18 cellular contexts compared by ENCODE assay signal in genomic region chr15:39852237-39852636, GRCh38.
DNase-seq lines count a peak whose midpoint lies in the region; ATAC-seq and TF ChIP-seq lines count a peak whose summit lies in the region.
"Had no signal": no experiment of that assay in that cellular context is flagged by ENCODE, and none has a peak within 500 bp of the region (broad histone marks: within the 10 kb centered on the region; RNA-seq: fewer than 3 reads in every experiment).

No MANE protein-coding gene starts in this region.

- H3K4me3 ChIP-seq in heart left ventricle = no peak overlapping the region
- H3K4me3 ChIP-seq: A549, psoas muscle had no signal

- no peaks in the 10 kb centered on the region for H3K9me3 ChIP-seq in heart left ventricle
- H3K9me3 ChIP-seq: A549, psoas muscle had no signal

- TF ChIP-seq POLR2A in heart left ventricle (IDR thresholded peaks at IDR 0.05) = no peak

- intact Hi-C loops in left cardiac atrium (cut with DNase I) = loop anchor here in 1 of 2 donors (10.0 kb wide), 1 partner anchor 47 kb away; no protein-coding TSS in a partner anchor
- intact Hi-C loops in heart left ventricle (cut with DNase I) = no loop called here

- H3K36me3 Mint-ChIP-seq in brain = no peaks in the 10 kb centered on the region

- H3K27me3 Mint-ChIP-seq in brain = no peaks in the 10 kb centered on the region

- no peak overlapping the region for H3K27ac ChIP-seq in heart left ventricle
- H3K27ac ChIP-seq: A549, psoas muscle had no signal

- no peak for DNase-seq in left cardiac atrium
- no peak for DNase-seq in heart left ventricle
- DNase-seq in iris pigment epithelial cell (ENCODE audit: low read depth) = peak; percentile 87
- DNase-seq in NCI-H1436 treated with DMSO at 0.1 percent for 48 hours (lab: John Stamatoyannopoulos, UW) = no peak
- DNase-seq in activated naive CD4-positive, alpha-beta T cell (lab: John Stamatoyannopoulos, UW) = no peak
- no peak for DNase-seq in DMS53 (lab: John Stamatoyannopoulos, UW)
- DNase-seq in DMS53 treated with DMSO at 0.1 percent for 48 hours (lab: John Stamatoyannopoulos, UW; ENCODE audit: unreplicated experiment) = no peak
- DNase-seq: activated B cell treated with CpG ODN at 0.5 μM for 24 hours, activated gamma-delta T cell, endodermal cell, GDM1, NCI-H2029 treated with DMSO at 0.1 percent for 48 hours, NCI-H748 treated with DMSO at 0.1 percent for 48 hours, psoas muscle, substantia nigra had no signal

- TF ChIP-seq CTCF in heart left ventricle (IDR thresholded peaks at IDR 0.05) (no peak), brain (conservative IDR thresholded peaks at IDR 0.05) (no peak)

- WGBS in heart left ventricle, 4 donors = 48 to 81% (median 59%) methylated on average over 1 of the region's 1 CpG

- H3K9me3 Mint-ChIP-seq in brain = no peaks in the 10 kb centered on the region
- H3K9me3 Mint-ChIP-seq: activated B cell treated with CpG ODN at 0.5 μM for 24 hours, endodermal cell had no signal

- ATAC-seq in left cardiac atrium (peak; percentile 60 to 73), heart left ventricle (no peak)
- ATAC-seq: A549, Panc1, psoas muscle had no signal

- H3K27ac Mint-ChIP-seq in brain = peak overlapping the region in 4 of 5 experiments; percentile 55 to 81 (median 65)
- H3K27ac Mint-ChIP-seq: activated B cell treated with CpG ODN at 0.5 μM for 24 hours, endodermal cell had no signal

- peaks cover 0 to 6% (median 0%) of the 10 kb centered on the region in 12 donors for H3K4me1 ChIP-seq in heart left ventricle
- H3K4me1 ChIP-seq: psoas muscle had no signal

- peak overlapping the region in 1 of 5 experiments; percentile 43 for H3K4me3 Mint-ChIP-seq in brain
- H3K4me3 Mint-ChIP-seq: activated B cell treated with CpG ODN at 0.5 μM for 24 hours, endodermal cell had no signal

- peaks cover 33% of the 10 kb centered on the region for H3K4me1 Mint-ChIP-seq in brain
- H3K4me1 Mint-ChIP-seq: activated B cell treated with CpG ODN at 0.5 μM for 24 hours had no signal

- H3K36me3 ChIP-seq in heart left ventricle = no peaks in the 10 kb centered on the region

- no peaks in the 10 kb centered on the region for H3K27me3 ChIP-seq in heart left ventricle

Comparison
In these comparisons a context has a peak if more than half of its experiments do, and no peak if none do; other contexts are left out.
1. ATAC-seq: peak in left cardiac atrium (2 of 2); none in heart left ventricle (0 of 4).